22 cellular contexts compared by ENCODE assay signal in genomic region chr12:95591731-95592130, GRCh38. TPM values are rescaled to one million over a fixed set of nuclear protein-coding genes. Genes with fewer than 3 reads are reported as not detected.
A peak's percentile ranks its signal among the peaks of the same experiment; 100 is the strongest.
DNase-seq lines count a peak whose midpoint lies in the region; ATAC-seq, FAIRE-seq and TF ChIP-seq lines count a peak whose summit lies in the region.
"Had no signal": no experiment of that assay in that cellular context is flagged by ENCODE, and none has a peak within 500 bp of the region (broad histone marks: within the 10 kb centered on the region; RNA-seq: fewer than 3 reads in every experiment).

No MANE protein-coding gene starts in this region.

- H3K27ac ChIP-seq in mammary epithelial cell (ENCODE audit: insufficient read depth, low read depth, low read length): no peak overlapping the region
- H3K27ac ChIP-seq in astrocyte (ENCODE audit: low read depth, low read length): no peak overlapping the region
- H3K27ac ChIP-seq in substantia nigra (ENCODE audit: low read depth, low read length, poor library complexity, severe bottlenecking): no peak overlapping the region
- H3K27ac ChIP-seq in WERI-Rb-1: no peak overlapping the region
- H3K27ac ChIP-seq: 22Rv1, BLaER1, HL-60 had no signal

- POLR2A ChIA-PET in MCF 10A (lab: Yijun Ruan, JAX): no interaction called here

- H3K4me2 ChIP-seq in mammary epithelial cell (ENCODE audit: insufficient read depth, low read depth, low read length) (no peak overlapping the region), astrocyte (ENCODE audit: low read length) (no peak overlapping the region)
- H3K4me2 ChIP-seq: BLaER1 had no signal

- WGBS in mammary epithelial cell (ENCODE audit: low coverage, missing lambda C conversion rate): 46% methylated on average over 2 of the region's 2 CpGs

- no peaks in the 10 kb centered on the region for H3K9me3 Mint-ChIP-seq in MCF 10A (ENCODE audit: unreplicated experiment)
- no peaks in the 10 kb centered on the region for H3K9me3 Mint-ChIP-seq in astrocyte (ENCODE audit: unreplicated experiment)
- H3K9me3 Mint-ChIP-seq: CD8-positive, alpha-beta T cell had no signal

- intact Hi-C loops in mammary epithelial cell (cut with micrococcal nuclease): no loop called here
- intact Hi-C loops in MCF 10A (cut with micrococcal nuclease): no loop called here

- peak; percentile 59 for DNase-seq in mammary epithelial cell
- no peak for DNase-seq in MCF 10A (ENCODE audit: unreplicated experiment)
- peak; percentile 49 for DNase-seq in astrocyte (ENCODE audit: low read depth)
- peak; percentile 52 to 63 for DNase-seq in foreskin fibroblast
- DNase-seq in substantia nigra (lab: John Stamatoyannopoulos, UW): no peak
- DNase-seq in activated CD4-positive, alpha-beta T cell treated with anti-CD3 and anti-CD28 coated beads for 4 hours: no peak
- no peak for DNase-seq in WERI-Rb-1
- DNase-seq: CD8-positive, alpha-beta T cell; NCI-H1436 treated with DMSO at 0.1 percent for 48 hours; NCI-H2081 treated with DMSO at 0.1 percent for 48 hours; NCI-H510A; NCI-H82 had no signal

- H3K27ac Mint-ChIP-seq in MCF 10A (ENCODE audit: low read depth, unreplicated experiment): no peak overlapping the region
- peak overlapping the region; percentile 78 for H3K27ac Mint-ChIP-seq in astrocyte (ENCODE audit: unreplicated experiment)
- H3K27ac Mint-ChIP-seq: CD8-positive, alpha-beta T cell had no signal

- H3K4me3 ChIP-seq in mammary epithelial cell (replicated peaks in 1 of 3; ENCODE audit: insufficient read depth in 1 of 3, low read depth in 2 of 3, low read length in 3 of 3) (no peak overlapping the region), astrocyte (ENCODE audit: insufficient read depth, low read depth, low read length) (no peak overlapping the region), foreskin fibroblast (ENCODE audit: low read depth in 1 of 2, low read length in 2 of 2) (no peak overlapping the region), WERI-Rb-1 (ENCODE audit: low read depth, low read length) (no peak overlapping the region)
- H3K4me3 ChIP-seq: BLaER1, HAP-1 had no signal

- no peaks in the 10 kb centered on the region for H3K79me2 ChIP-seq in mammary epithelial cell (ENCODE audit: insufficient read depth, low read length)
- H3K79me2 ChIP-seq in astrocyte (ENCODE audit: insufficient read depth, low read length): no peaks in the 10 kb centered on the region

- H2AFZ ChIP-seq in mammary epithelial cell (ENCODE audit: low read depth, low read length) (no peak overlapping the region), astrocyte (ENCODE audit: low read depth, low read length) (no peak overlapping the region)

- H3K9ac ChIP-seq in mammary epithelial cell (ENCODE audit: insufficient read depth, low read length) (no peak overlapping the region), astrocyte (ENCODE audit: low read length) (no peak overlapping the region)
- H3K9ac ChIP-seq: BLaER1 had no signal

- in situ Hi-C loops in mammary epithelial cell (cut with MboI; ENCODE audit: low sequenced_read_pairs in 2 of 2): loop anchor here in 1 of 2 donors (25.0 kb wide), 2 partner anchors 221 to 396 kb away; partner anchors contain the start of gene HAL

- no peaks in the 10 kb centered on the region for H3K4me1 Mint-ChIP-seq in MCF 10A (ENCODE audit: insufficient read depth, unreplicated experiment)
- H3K4me1 Mint-ChIP-seq in astrocyte (ENCODE audit: low read depth, unreplicated experiment): peaks cover 8% of the 10 kb centered on the region

- no peak for ATAC-seq in HG03354 (IDR thresholded peaks at IDR 0.05; ENCODE audit: poor library complexity, severe bottlenecking, unreplicated experiment)
- ATAC-seq: CD8-positive, alpha-beta T cell; Panc1; Right ventricle myocardium inferior had no signal

- CTCF ChIA-PET in mammary epithelial cell (lab: Charles Lee; ENCODE audit: low non-redundant PET) (no interaction called here), MCF 10A (lab: Yijun Ruan, JAX) (interaction anchor here (0.6 to 0.7 kb wide), 2 partner anchors 57 to 223 kb away, joined by 3 to 4 read pairs; no protein-coding TSS in a partner anchor)

- H3K27me3 ChIP-seq in mammary epithelial cell (ENCODE audit: insufficient read depth, low read length): peaks cover 2% of the 10 kb centered on the region
- H3K27me3 ChIP-seq in astrocyte (ENCODE audit: insufficient read depth, low read length): no peaks in the 10 kb centered on the region
- H3K27me3 ChIP-seq in WERI-Rb-1 (ENCODE audit: insufficient read depth, low read depth, severe bottlenecking): no peaks in the 10 kb centered on the region
- H3K27me3 ChIP-seq: BLaER1 had no signal

- no peaks in the 10 kb centered on the region for H3K27me3 Mint-ChIP-seq in MCF 10A (ENCODE audit: insufficient read depth, unreplicated experiment)
- no peaks in the 10 kb centered on the region for H3K27me3 Mint-ChIP-seq in astrocyte (ENCODE audit: low read depth, unreplicated experiment)

- BruUV-seq in mammary epithelial cell (replicated peaks; lab: Mats Ljungman, UMichigan): no TSS peak
- no TSS peak for BruUV-seq in MCF 10A (replicated peaks; lab: Mats Ljungman, UMichigan)

- dilution Hi-C loops in mammary epithelial cell (cut with HindIII; ENCODE audit: low sequenced_read_pairs): no loop called here

- H4K20me1 ChIP-seq in mammary epithelial cell (ENCODE audit: insufficient read depth, low read length) (no peaks in the 10 kb centered on the region), astrocyte (ENCODE audit: insufficient read depth, low read length) (no peaks in the 10 kb centered on the region)
- H4K20me1 ChIP-seq: BLaER1 had no signal

- no peaks in the 10 kb centered on the region for H3K36me3 Mint-ChIP-seq in MCF 10A (ENCODE audit: insufficient read depth, unreplicated experiment)
- H3K36me3 Mint-ChIP-seq in astrocyte (ENCODE audit: low read depth, unreplicated experiment): no peaks in the 10 kb centered on the region
- H3K36me3 Mint-ChIP-seq: CD8-positive, alpha-beta T cell had no signal

- H3K36me3 ChIP-seq in mammary epithelial cell (ENCODE audit: insufficient read depth, low read length) (no peaks in the 10 kb centered on the region), astrocyte (ENCODE audit: insufficient read depth, low read length) (no peaks in the 10 kb centered on the region), WERI-Rb-1 (no peaks in the 10 kb centered on the region)
- H3K36me3 ChIP-seq: BLaER1, HAP-1 had no signal

- TF ChIP-seq CTCF in mammary epithelial cell (conservative IDR thresholded peaks at IDR 0.05 in 1 of 2, IDR thresholded peaks at IDR 0.05 in 1 of 2; ENCODE audit: extremely low read depth in 1 of 2, insufficient read depth in 1 of 2, low read depth in 1 of 2, low read length in 2 of 2) (no peak), MCF 10A (IDR thresholded peaks at IDR 0.05; ENCODE audit: unreplicated experiment) (no peak), astrocyte (IDR thresholded peaks at IDR 0.05; ENCODE audit: insufficient read depth, low read depth, low read length) (no peak), foreskin fibroblast (IDR thresholded peaks at IDR 0.05; ENCODE audit: low read depth, low read length) (no peak), WERI-Rb-1 (IDR thresholded peaks at IDR 0.05; ENCODE audit: low read depth, low read length) (no peak)

- FAIRE-seq in astrocyte (lab: Jason Lieb, UNC): no peak
- FAIRE-seq: G401.6, GM12891, GM18507 had no signal

- no peak overlapping the region for H3K4me3 Mint-ChIP-seq in MCF 10A (ENCODE audit: unreplicated experiment)
- H3K4me3 Mint-ChIP-seq in astrocyte (ENCODE audit: unreplicated experiment): no peak overlapping the region
- H3K4me3 Mint-ChIP-seq: CD8-positive, alpha-beta T cell had no signal

- H3K9me3 ChIP-seq in mammary epithelial cell (replicated peaks; ENCODE audit: insufficient read depth, low read length): no peaks in the 10 kb centered on the region
- H3K9me3 ChIP-seq in astrocyte (ENCODE audit: insufficient read depth, low read depth, low read length): no peaks in the 10 kb centered on the region
- H3K9me3 ChIP-seq in WERI-Rb-1 (ENCODE audit: severe bottlenecking): no peaks in the 10 kb centered on the region
- H3K9me3 ChIP-seq: BLaER1, HAP-1 had no signal

- H3K4me1 ChIP-seq in mammary epithelial cell (ENCODE audit: insufficient read depth, low read length): no peaks in the 10 kb centered on the region
- H3K4me1 ChIP-seq in astrocyte (ENCODE audit: insufficient read depth, low read length): no peaks in the 10 kb centered on the region
- H3K4me1 ChIP-seq: BLaER1 had no signal

RNA-seq across cellular contexts. Expression of gene USP44, which starts 40.5 kb away (rescaled TPM):
- total RNA-seq in mammary epithelial cell (under 1 TPM in 1 of 2 donors, not detected in 1; 0.67 TPM), MCF 10A (2022) (not detected in 2 replicates), astrocyte (4.3 and 5.4 TPM in 2 replicates)
- 0.03 TPM for polyA plus RNA-seq in mammary epithelial cell
- not detected for polyA minus RNA-seq in mammary epithelial cell

Comparison
In these comparisons a context has a peak if more than half of its experiments do, and no peak if none do; other contexts are left out.
1. DNase-seq: peak in mammary epithelial cell (single experiment), astrocyte (single experiment) and foreskin fibroblast (2 of 2); none in MCF 10A (single experiment), substantia nigra (0 of 49), activated CD4-positive, alpha-beta T cell treated with anti-CD3 and anti-CD28 coated beads for 4 hours (0 of 2) and WERI-Rb-1 (single experiment).